In genomic region chr2:69989017-69989416, GRCh38 we compare ENCODE assay signal across 21 cellular contexts. TPM values are rescaled to one million over a fixed set of nuclear protein-coding genes. Genes with fewer than 3 reads are reported as not detected.
DNase-seq lines count a peak whose midpoint lies in the region; ATAC-seq and TF ChIP-seq lines count a peak whose summit lies in the region.
"Had no signal": no experiment of that assay in that cellular context is flagged by ENCODE, and none has a peak within 500 bp of the region (broad histone marks: within the 10 kb centered on the region; RNA-seq: fewer than 3 reads in every experiment).

No MANE protein-coding gene starts in this region.

- H3K14ac ChIP-seq in neuronal stem cell (ENCODE audit: low read length) = no peak overlapping the region

- TF ChIP-seq POLR2A in stomach (IDR thresholded peaks at IDR 0.05) = no peak

- POLR2A ChIA-PET in RWPE1 (lab: Yijun Ruan, JAX; ENCODE audit: low non-redundant PET) = no interaction called here

- no peak overlapping the region for H3K4me3 ChIP-seq in stomach
- no peak overlapping the region for H3K4me3 ChIP-seq in neuronal stem cell (ENCODE audit: low read length in 2 of 2)
- H3K4me3 ChIP-seq: GM23338, SJSA1 had no signal

- H3K4me1 ChIP-seq in stomach (peaks cover 0 to 6% (median 0%) of the 10 kb centered on the region in 4 donors), neuronal stem cell (ENCODE audit: control insufficient read depth in 2 of 2, insufficient read depth in 1 of 2, low read depth in 1 of 2, low read length in 2 of 2) (no peaks in the 10 kb centered on the region)
- H3K4me1 ChIP-seq: SJSA1 had no signal

- H3K79me1 ChIP-seq in neuronal stem cell (ENCODE audit: low read depth, low read length) = no peaks in the 10 kb centered on the region

- H2BK5ac ChIP-seq in neuronal stem cell (ENCODE audit: low read length) = no peak overlapping the region

- intact Hi-C loops in stomach (cut with DNase I; ENCODE audit: low total_unique reads) = no loop called here

- peak; percentile 35 for DNase-seq in LoVo (ENCODE audit: low spot score)
- peak; percentile 38 for DNase-seq in RWPE1 (ENCODE audit: low spot score)
- peak; percentile 43 for DNase-seq in islet precursor cell
- DNase-seq in stomach = no peak
- DNase-seq in NK-92 treated with Interleukin-12 subunit alpha and Interleukin-12 subunit beta, amount 100 ng/mL, for 24 hours (lab: John Stamatoyannopoulos, UW) = no peak
- DNase-seq in neuronal stem cell (ENCODE audit: low spot score) = no peak
- DNase-seq: ACHN, AML-193, DMS79, IMR-90, Karpas-422, NCI-H1105, NCI-H2081, NCI-H510A treated with DMSO at 0.1 percent for 48 hours, NCI-H774 had no signal

- no peak for ATAC-seq in GM18519 (IDR thresholded peaks at IDR 0.05; ENCODE audit: low FRiP score, unreplicated experiment)
- no peak for ATAC-seq in HG03342 (IDR thresholded peaks at IDR 0.05; ENCODE audit: unreplicated experiment)
- ATAC-seq: GM23338 had no signal

- H3K9ac ChIP-seq in neuronal stem cell (ENCODE audit: low read depth, low read length, poor library complexity) = no peak overlapping the region

- H2BK15ac ChIP-seq in neuronal stem cell (ENCODE audit: low read length) = no peak overlapping the region

- H3K27me3 ChIP-seq in stomach (no peaks in the 10 kb centered on the region), neuronal stem cell (ENCODE audit: control insufficient read depth in 3 of 3, insufficient read depth in 3 of 3, low read depth in 1 of 3, low read length in 3 of 3) (no peaks in the 10 kb centered on the region)
- H3K27me3 ChIP-seq: SJSA1 had no signal

- H3K9me3 ChIP-seq in stomach = no peaks in the 10 kb centered on the region
- no peaks in the 10 kb centered on the region for H3K9me3 ChIP-seq in neuronal stem cell (replicated peaks in 1 of 2; ENCODE audit: control insufficient read depth in 2 of 2, insufficient read depth in 1 of 2, low read depth in 1 of 2, low read length in 2 of 2)
- H3K9me3 ChIP-seq: SJSA1 had no signal

- H3K18ac ChIP-seq in neuronal stem cell (ENCODE audit: low read length) = no peak overlapping the region

- CTCF ChIA-PET in RWPE1 (lab: Yijun Ruan, JAX) = no interaction called here

- H2AFZ ChIP-seq in neuronal stem cell (ENCODE audit: low read length) = no peak overlapping the region
- H2AFZ ChIP-seq: GM23338 had no signal

- H4K8ac ChIP-seq in neuronal stem cell (ENCODE audit: low read depth, low read length) = no peak overlapping the region

- H3K4ac ChIP-seq in neuronal stem cell (ENCODE audit: low read length) = no peak overlapping the region

- H3K27ac ChIP-seq in RWPE1 (peak overlapping the region; percentile 82), stomach (peak overlapping the region in 3 of 5 donors; percentile 29 to 62 (median 32)), neuronal stem cell (replicated peaks; ENCODE audit: low read length) (no peak overlapping the region)
- H3K27ac ChIP-seq: C4-2B, HL-60, SJSA1 had no signal

- H2BK120ac ChIP-seq in neuronal stem cell (ENCODE audit: low read depth, low read length) = no peak overlapping the region

- TF ChIP-seq CTCF in RWPE1 (conservative IDR thresholded peaks at IDR 0.05; ENCODE audit: low read depth) (no peak), stomach (IDR thresholded peaks at IDR 0.05) (no peak)

- H3K36me3 ChIP-seq in stomach = peaks cover 0 to 12% (median 11%) of the 10 kb centered on the region in 4 donors
- peaks cover 0 to 16% of the 10 kb centered on the region in 2 donors for H3K36me3 ChIP-seq in neuronal stem cell (replicated peaks in 1 of 2; ENCODE audit: control insufficient read depth in 2 of 2, insufficient read depth in 2 of 2, low read length in 2 of 2)
- H3K36me3 ChIP-seq: SJSA1 had no signal

- no peak overlapping the region for H4K91ac ChIP-seq in neuronal stem cell (ENCODE audit: low read depth, low read length, poor library complexity)

- WGBS in stomach, 5 donors = 43 to 90% (median 58%) methylated on average over 2 to 3 of the region's 3 CpGs
- no CpG with 5 or more reads among the region's 3 CpGs for WGBS in neuronal stem cell (ENCODE audit: extremely low coverage in 2 of 2, insufficient read length in 2 of 2, insufficient replicate concordance in 1 of 2), 2 donors

- TF ChIP-seq EP300 in stomach (IDR thresholded peaks at IDR 0.05) = no peak

- no peak overlapping the region for H3K4me2 ChIP-seq in neuronal stem cell (ENCODE audit: insufficient read depth, low read length, poor library complexity, severe bottlenecking)
- H3K4me2 ChIP-seq: GM23338 had no signal

- no peak overlapping the region for H2AK5ac ChIP-seq in neuronal stem cell (ENCODE audit: low read depth, low read length)

- no peak overlapping the region for H2BK12ac ChIP-seq in neuronal stem cell (ENCODE audit: low read length)

- no peak overlapping the region for H3K23ac ChIP-seq in neuronal stem cell (ENCODE audit: low read depth, low read length, poor library complexity)

RNA-seq across cellular contexts. Expression of gene ASPRV1, which starts 27.6 kb away (rescaled TPM):
- 1 to 10 TPM in 3 of 5 donors, not detected in 2; 2.0 to 6.4 (median 3.5) TPM for total RNA-seq in stomach
- polyA plus RNA-seq in stomach = under 1 TPM; 0.44 to 0.90 (median 0.46) TPM
- polyA plus RNA-seq in neuronal stem cell (2013, experiment 1 of 2) = 0.54 TPM
- 0.75 TPM for polyA plus RNA-seq in neuronal stem cell (2013, experiment 2 of 2)

Comparison
In these comparisons a context has a peak if more than half of its experiments do, and no peak if none do; other contexts are left out.
1. DNase-seq: peak in LoVo (single experiment), RWPE1 (single experiment) and islet precursor cell (single experiment); none in stomach (single experiment), NK-92 treated with Interleukin-12 subunit alpha and Interleukin-12 subunit beta, amount 100 ng/mL, for 24 hours (single experiment) and neuronal stem cell (single experiment).